26 cellular contexts compared by ENCODE assay signal in the genomic region with DNA sequence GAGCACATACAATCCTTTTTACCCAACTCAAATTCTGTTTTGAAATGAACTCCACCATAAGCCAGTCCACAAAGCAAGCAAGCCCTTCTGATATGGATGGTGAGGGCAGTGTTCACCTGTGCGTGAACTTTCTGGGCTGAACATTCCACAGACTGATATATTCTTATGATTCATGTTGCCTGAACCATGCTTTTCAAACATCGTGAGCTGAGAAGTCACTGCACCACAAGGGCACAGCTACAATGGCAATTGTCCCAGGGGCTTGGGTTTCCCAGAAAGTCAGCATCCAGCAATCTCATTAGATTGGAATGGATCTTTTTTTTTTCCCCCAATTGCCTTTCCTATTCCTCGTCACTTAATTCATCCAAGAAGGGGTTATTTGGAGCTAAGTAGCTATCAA.
DNase-seq lines count a peak whose midpoint lies in the region; ATAC-seq and TF ChIP-seq lines count a peak whose summit lies in the region.
"Had no signal": no experiment of that assay in that cellular context is flagged by ENCODE, and none has a peak within 500 bp of the region (broad histone marks: within the 10 kb centered on the region; RNA-seq: fewer than 3 reads in every experiment).

No MANE protein-coding gene starts in this region.

- CTCF ChIA-PET in IMR-90 (lab: Yijun Ruan, JAX) (no interaction called here), OCI-LY7 (lab: Charles Lee; ENCODE audit: unreplicated experiment) (no interaction called here)

- intact Hi-C loops in IMR-90 (cut with micrococcal nuclease) (no loop called here), prostate gland (cut with DNase I) (no loop called here), OCI-LY7 (cut with micrococcal nuclease; ENCODE audit: unreplicated experiment) (no loop called here)

- H3K27me3 ChIP-seq in IMR-90 (ENCODE audit: control insufficient read depth, insufficient read depth, low read length), result no peaks in the 10 kb centered on the region
- H3K27me3 ChIP-seq in prostate gland (replicated peaks; ENCODE audit: insufficient read depth), result no peaks in the 10 kb centered on the region
- H3K27me3 ChIP-seq: cardiac muscle cell, MG63, right lobe of liver, upper lobe of left lung had no signal

- H2BK120ac ChIP-seq in IMR-90 (ENCODE audit: low read depth, low read length), result peak overlapping the region; percentile 92; the same call in 1 of the 2 replicates

- TF ChIP-seq POLR2A in IMR-90 (IDR thresholded peaks at IDR 0.05; ENCODE audit: low read depth, low read length) (no peak), prostate gland (IDR thresholded peaks at IDR 0.05) (no peak)

- no CpG with 5 or more reads among the region's 3 CpGs for WGBS in IMR-90 (ENCODE audit: extremely low coverage in 2 of 2, insufficient read length in 1 of 2), 2 experiments
- 83% methylated on average over 3 of the region's 3 CpGs for WGBS in prostate gland

- H2AK9ac ChIP-seq in IMR-90 (replicated peaks; ENCODE audit: low read depth, low read length, poor library complexity), result no peak overlapping the region

- H3K36me3 ChIP-seq in IMR-90 (ENCODE audit: control insufficient read depth, insufficient read depth, low read length), result no peaks in the 10 kb centered on the region
- H3K36me3 ChIP-seq in prostate gland, result no peaks in the 10 kb centered on the region
- H3K36me3 ChIP-seq in OCI-LY7 (ENCODE audit: insufficient read depth, low read length), result no peaks in the 10 kb centered on the region
- H3K36me3 ChIP-seq: cardiac muscle cell, MG63, right lobe of liver, upper lobe of left lung had no signal

- no peaks in the 10 kb centered on the region for H3K9me2 ChIP-seq in OCI-LY7 (ENCODE audit: insufficient read depth, low read length)
- H3K9me2 ChIP-seq: SK-N-SH had no signal

- peak overlapping the region; percentile 41 for H2BK5ac ChIP-seq in IMR-90 (ENCODE audit: low read depth, low read length, poor library complexity, severe bottlenecking)

- no peak overlapping the region for H3K27ac ChIP-seq in IMR-90 (ENCODE audit: insufficient read depth, low read length)
- no peak overlapping the region for H3K27ac ChIP-seq in prostate gland
- no peak overlapping the region for H3K27ac ChIP-seq in OCI-LY7 (ENCODE audit: low read depth, low read length, poor library complexity, severe bottlenecking)
- H3K27ac ChIP-seq: cardiac muscle cell, right lobe of liver, RWPE1, upper lobe of left lung had no signal

- H3K14ac ChIP-seq in IMR-90 (replicated peaks; ENCODE audit: low read depth, low read length), result peak overlapping the region; percentile 61

- H3K4me3 ChIP-seq in IMR-90 (ENCODE audit: insufficient read depth, low read depth, low read length) (no peak overlapping the region), astrocyte of the spinal cord (ENCODE audit: low read depth, low read length) (no peak overlapping the region), prostate gland (no peak overlapping the region), OCI-LY7 (ENCODE audit: low read depth, low read length, poor library complexity, severe bottlenecking) (no peak overlapping the region)
- H3K4me3 ChIP-seq: cardiac muscle cell, lung, MG63, right lobe of liver, upper lobe of left lung had no signal

- ATAC-seq in IMR-90 (ENCODE audit: low read depth), result peak; percentile 36; the same call in 1 of the 2 replicates
- ATAC-seq in GM18870 (IDR thresholded peaks at IDR 0.05; ENCODE audit: unreplicated experiment), result no peak
- ATAC-seq in HG03565 (IDR thresholded peaks at IDR 0.05; ENCODE audit: unreplicated experiment), result no peak
- ATAC-seq: right lobe of liver had no signal

- no peak for TF ChIP-seq CTCF in IMR-90 (conservative IDR thresholded peaks at IDR 0.05; ENCODE audit: low read depth, low read length)
- TF ChIP-seq CTCF in astrocyte of the spinal cord (IDR thresholded peaks at IDR 0.05; ENCODE audit: low read depth, low read length), result no peak
- TF ChIP-seq CTCF in prostate gland (IDR thresholded peaks at IDR 0.05), result no peak
- no peak for TF ChIP-seq CTCF in OCI-LY7 (conservative IDR thresholded peaks at IDR 0.05; ENCODE audit: low read length)

- no peaks in the 10 kb centered on the region for H4K20me1 ChIP-seq in IMR-90 (ENCODE audit: insufficient read depth, low read length)
- H4K20me1 ChIP-seq in OCI-LY7 (ENCODE audit: insufficient read depth, low read length), result no peaks in the 10 kb centered on the region

- H3K4ac ChIP-seq in IMR-90 (ENCODE audit: low read depth, low read length), result peak overlapping the region; percentile 62; the same call in 1 of the 2 replicates

- no peak overlapping the region for H2AK5ac ChIP-seq in IMR-90 (ENCODE audit: low read depth, low read length)

- peak overlapping the region; percentile 68; the same call in 1 of the 3 replicates for H2BK15ac ChIP-seq in IMR-90 (ENCODE audit: low read depth, low read length)

- POLR2A ChIA-PET in IMR-90 (lab: Charles Lee; ENCODE audit: unreplicated experiment), result no interaction called here
- POLR2A ChIA-PET in OCI-LY7 (lab: Charles Lee), result no interaction called here

- H3K56ac ChIP-seq in IMR-90 (ENCODE audit: extremely low read depth, insufficient read depth, low read length), result no peak overlapping the region

- 0 out of 2 replicates have a peak, but pooled peaks have one; percentile 7 for TF ChIP-seq RAD21 in IMR-90 (IDR thresholded peaks at IDR 0.05; ENCODE audit: low read length)

- H2BK20ac ChIP-seq in IMR-90 (ENCODE audit: low read depth, low read length), result peak overlapping the region; percentile 89; the same call in 1 of the 2 replicates

- H4K5ac ChIP-seq in IMR-90 (ENCODE audit: low read depth, low read length), result no peak overlapping the region

- DNase-seq in AG08395 (ENCODE audit: low spot score) (peak; percentile 69), IMR-90 (peak; percentile 62), astrocyte of the spinal cord (ENCODE audit: low read depth, low spot score) (peak; percentile 73), kidney tubule cell (ENCODE audit: low spot score) (peak; percentile 90), prostate gland (ENCODE audit: low spot score) (no peak), OCI-LY7 (ENCODE audit: low spot score) (no peak)
- DNase-seq: 8988T; activated CD8-positive, alpha-beta memory T cell treated with anti-CD3 and anti-CD28 coated beads, Interleukin-2, amount 50 U/mL, for 4 hours; activated naive CD8-positive, alpha-beta T cell treated with anti-CD3 and anti-CD28 coated beads, Interleukin-2, amount 10 ng/mL, durations not matched to agents 7 days and 5 days; Caco-2; hippocampal formation; islet precursor cell; MG63; NCI-H1417 treated with DMSO at 0.1 percent for 48 hours; NCI-H524; right lobe of liver; SK-N-SH; stimulated activated CD4-positive, alpha-beta T cell treated with anti-CD3 and anti-CD28 coated beads, Interleukin-15, amount 100 ng/mL, for 24 hours; stimulated activated CD8-positive, alpha-beta memory T cell treated with anti-CD3 and anti-CD28 coated beads, Interleukin-4, amount 100 ng/mL, for 48 hours; T-helper 2 cell; upper lobe of left lung had no signal

- H3K4me2 ChIP-seq in IMR-90 (ENCODE audit: low read depth, low read length), result no peak overlapping the region
- no peak overlapping the region for H3K4me2 ChIP-seq in OCI-LY7 (ENCODE audit: low read length)
- H3K4me2 ChIP-seq: SK-N-SH had no signal

- H3K79me1 ChIP-seq in IMR-90 (ENCODE audit: low read depth in 1 of 2, low read length in 2 of 2), result peaks cover 0 to 4% of the 10 kb centered on the region in 2 experiments; a peak in 2 of 4 replicates

- H3K4me1 ChIP-seq in IMR-90 (ENCODE audit: control insufficient read depth, insufficient read depth, low read length), result peaks cover 15% of the 10 kb centered on the region
- no peaks in the 10 kb centered on the region for H3K4me1 ChIP-seq in prostate gland (replicated peaks)
- no peaks in the 10 kb centered on the region for H3K4me1 ChIP-seq in OCI-LY7 (ENCODE audit: insufficient read depth, low read length, poor library complexity, severe bottlenecking)
- H3K4me1 ChIP-seq: Caco-2, right lobe of liver had no signal

- no peak overlapping the region for H3K23ac ChIP-seq in IMR-90 (ENCODE audit: low read depth, low read length)

- peak overlapping the region in 1 of 2 experiments; percentile 7; a peak in 1 of 4 replicates for H4K8ac ChIP-seq in IMR-90 (ENCODE audit: low read depth in 2 of 2, low read length in 2 of 2)

- H3K9me1 ChIP-seq in IMR-90 (ENCODE audit: insufficient read depth, low read length), result peaks cover 10% of the 10 kb centered on the region; the same call in 1 of the 2 replicates

- in situ Hi-C loops in IMR-90 (cut with MboI; ENCODE audit: low sequenced_read_pairs), result no loop called here
- in situ Hi-C loops in astrocyte of the spinal cord (cut with HindIII; ENCODE audit: low sequenced_read_pairs), result no loop called here

- H3K79me2 ChIP-seq in OCI-LY7 (ENCODE audit: insufficient read depth, low read depth, low read length), result no peaks in the 10 kb centered on the region

- H2AFZ ChIP-seq in IMR-90 (replicated peaks; ENCODE audit: low read length, poor library complexity) (peak overlapping the region; percentile 2), OCI-LY7 (ENCODE audit: low read length) (no peak overlapping the region)

- no TSS peak for BruUV-seq in IMR-90 (replicated peaks; lab: Mats Ljungman, UMichigan)
- no TSS peak for BruUV-seq in OCI-LY7 (replicated peaks; lab: Mats Ljungman, UMichigan)

- H3K9ac ChIP-seq in IMR-90 (ENCODE audit: low read depth, low read length), result no peak overlapping the region
- H3K9ac ChIP-seq: SK-N-SH had no signal

- H3K9me3 ChIP-seq in IMR-90 (ENCODE audit: control insufficient read depth, insufficient read depth, low read length) (0 out of 2 replicates have a peak, but pooled peaks cover 2% of the 10 kb centered on the region), prostate gland (no peaks in the 10 kb centered on the region), OCI-LY7 (ENCODE audit: low read length) (no peaks in the 10 kb centered on the region)
- H3K9me3 ChIP-seq: Caco-2, MG63, right lobe of liver, SK-N-SH, upper lobe of left lung had no signal

- dilution Hi-C loops in IMR-90 (cut with HindIII; ENCODE audit: low sequenced_read_pairs, unreplicated experiment), result no loop called here

- H4K91ac ChIP-seq in IMR-90 (ENCODE audit: insufficient read depth, low read depth, low read length), result peak overlapping the region; percentile 30

- H3K18ac ChIP-seq in IMR-90 (ENCODE audit: low read depth, low read length), result peak overlapping the region; percentile 6; the same call in 1 of the 2 replicates

TF ChIP-seq in IMR-90, 13 proteins besides CTCF, POLR2A, EP300 and RAD21:
- TF ChIP-seq RFX5 (IDR thresholded peaks at IDR 0.05; ENCODE audit: low read depth, low read length), result no peak

Comparison
In these comparisons a context has a peak if more than half of its experiments do, and no peak if none do; other contexts are left out.
1. DNase-seq: peak in AG08395 (single experiment), IMR-90 (single experiment), astrocyte of the spinal cord (single experiment) and kidney tubule cell (single experiment); none in prostate gland (single experiment) and OCI-LY7 (single experiment).